ENCODE assay signal across 14 cellular contexts in the genomic region with DNA sequence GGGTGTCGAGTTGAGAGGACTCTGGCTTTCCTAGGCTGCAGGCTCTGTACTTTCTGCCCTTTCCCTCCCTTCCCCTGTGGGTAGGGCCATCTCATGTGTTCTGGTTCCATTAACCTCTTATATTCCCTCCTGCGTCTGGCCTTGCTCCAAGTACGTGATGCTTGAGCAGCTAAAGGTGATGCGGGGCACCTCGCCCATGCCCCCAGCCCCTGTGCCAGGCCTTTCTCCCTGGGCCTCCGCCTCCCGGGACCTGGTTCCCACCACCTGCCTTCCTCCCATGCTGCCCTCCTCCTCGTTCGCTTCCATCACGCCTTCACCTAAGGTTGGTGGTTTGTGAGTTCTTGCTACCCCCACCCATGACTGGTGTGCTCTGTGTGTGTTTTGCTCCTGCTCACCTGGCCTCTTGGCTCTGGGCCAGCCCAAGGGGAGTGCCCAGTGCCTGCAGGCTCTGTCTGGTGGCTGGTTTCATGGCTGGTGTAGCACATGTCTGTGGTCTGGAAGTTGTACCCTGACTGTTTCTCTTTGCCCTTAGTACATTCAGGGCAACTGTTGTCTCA. TPM values are rescaled to one million over a fixed set of nuclear protein-coding genes. Genes with fewer than 3 reads are reported as not detected.
DNase-seq lines count a peak whose midpoint lies in the region; ATAC-seq, FAIRE-seq and TF ChIP-seq lines count a peak whose summit lies in the region.
"Had no signal": no experiment of that assay in that cellular context is flagged by ENCODE, and none has a peak within 500 bp of the region (broad histone marks: within the 10 kb centered on the region; RNA-seq: fewer than 3 reads in every experiment).

No MANE protein-coding gene starts in this region.

- peak overlapping the region; percentile 36 to 95 (median 88) for H3K27ac Mint-ChIP-seq in nephron
- H3K27ac Mint-ChIP-seq: CD8-positive, alpha-beta memory T cell; natural killer cell treated with Interleukin-12 subunit alpha and Interleukin-12 subunit beta and Interleukin-15 and Interleukin-18, amount 100 ng/mL, for 72 hours had no signal

- no TSS peak for BruUV-seq in A673 (replicated peaks; lab: Mats Ljungman, UMichigan)

- peaks cover 10% of the 10 kb centered on the region for H3K4me1 Mint-ChIP-seq in nephron
- H3K4me1 Mint-ChIP-seq: CD8-positive, alpha-beta memory T cell had no signal

- H3K9me3 ChIP-seq in DND-41 (ENCODE audit: insufficient read depth, low read length, severe bottlenecking) (no peaks in the 10 kb centered on the region), A673 (ENCODE audit: low read depth, low read length, poor library complexity, severe bottlenecking) (no peaks in the 10 kb centered on the region)
- H3K9me3 ChIP-seq: ascending aorta had no signal

- no peaks in the 10 kb centered on the region; the same call in 1 of the 2 replicates for H4K20me1 ChIP-seq in DND-41 (ENCODE audit: insufficient read depth, low read length)

- FAIRE-seq in urothelium cell line (lab: Jason Lieb, UNC): no peak
- FAIRE-seq: GM12892 had no signal

- no peaks in the 10 kb centered on the region for H3K9me3 Mint-ChIP-seq in nephron
- H3K9me3 Mint-ChIP-seq: CD8-positive, alpha-beta memory T cell; natural killer cell treated with Interleukin-12 subunit alpha and Interleukin-12 subunit beta and Interleukin-15 and Interleukin-18, amount 100 ng/mL, for 72 hours had no signal

- CTCF ChIA-PET in A673 (lab: Charles Lee): no interaction called here

- H2AFZ ChIP-seq in DND-41 (ENCODE audit: low read depth, low read length): no peak overlapping the region

- no peak overlapping the region for H3K4me2 ChIP-seq in DND-41 (ENCODE audit: insufficient read depth, low read length)

- H3K4me1 ChIP-seq in DND-41 (ENCODE audit: insufficient read depth, low read length) (no peaks in the 10 kb centered on the region), A673 (ENCODE audit: insufficient read depth, low read length, poor library complexity, severe bottlenecking) (no peaks in the 10 kb centered on the region)

- POLR2A ChIA-PET in A673 (lab: Charles Lee; ENCODE audit: low non-redundant PET): no interaction called here

- TF ChIP-seq CTCF in DND-41 (IDR thresholded peaks at IDR 0.05; ENCODE audit: borderline replicate concordance, extremely low read depth, low read length, poor library complexity, severe bottlenecking): no peak
- no peak for TF ChIP-seq CTCF in nephron (IDR thresholded peaks at IDR 0.05; ENCODE audit: unreplicated experiment in 3 of 3)
- no peak for TF ChIP-seq CTCF in A673 (conservative IDR thresholded peaks at IDR 0.05; ENCODE audit: low read depth, low read length)

- H3K27me3 ChIP-seq in DND-41 (ENCODE audit: insufficient read depth, low read length, poor library complexity) (no peaks in the 10 kb centered on the region), A673 (replicated peaks; ENCODE audit: insufficient read depth, low read depth, low read length, poor library complexity) (no peaks in the 10 kb centered on the region)
- H3K27me3 ChIP-seq: ascending aorta had no signal

- peaks cover 54% of the 10 kb centered on the region for H3K36me3 Mint-ChIP-seq in nephron (ENCODE audit: low read depth)
- H3K36me3 Mint-ChIP-seq: CD8-positive, alpha-beta memory T cell; natural killer cell treated with Interleukin-12 subunit alpha and Interleukin-12 subunit beta and Interleukin-15 and Interleukin-18, amount 100 ng/mL, for 72 hours had no signal

- H3K79me2 ChIP-seq in DND-41 (ENCODE audit: insufficient read depth, low read length): no peaks in the 10 kb centered on the region

- H3K4me3 Mint-ChIP-seq in nephron: no peak overlapping the region
- H3K4me3 Mint-ChIP-seq: CD8-positive, alpha-beta memory T cell; natural killer cell treated with Interleukin-12 subunit alpha and Interleukin-12 subunit beta and Interleukin-15 and Interleukin-18, amount 100 ng/mL, for 72 hours had no signal

- H3K36me3 ChIP-seq in DND-41 (ENCODE audit: insufficient read depth, low read length) (no peaks in the 10 kb centered on the region), A673 (ENCODE audit: insufficient read depth, low read length, poor library complexity, severe bottlenecking) (peaks cover 6% of the 10 kb centered on the region)

- no peak overlapping the region for H3K27ac ChIP-seq in DND-41 (ENCODE audit: low read length)
- no peak overlapping the region for H3K27ac ChIP-seq in A673 (ENCODE audit: low read depth, low read length, poor library complexity, severe bottlenecking)

- ATAC-seq in DND-41 (ENCODE audit: insufficient read depth, low read depth): peak; percentile 40; the same call in 1 of the 3 replicates
- ATAC-seq in GM19397 (IDR thresholded peaks at IDR 0.05; ENCODE audit: unreplicated experiment): no peak
- no peak for ATAC-seq in GM21423 (IDR thresholded peaks at IDR 0.05; ENCODE audit: unreplicated experiment)
- ATAC-seq: natural killer cell treated with Interleukin-12 subunit alpha and Interleukin-12 subunit beta and Interleukin-15 and Interleukin-18, amount 100 ng/mL, for 72 hours had no signal

- DNase-seq in DND-41 (no peak), NCI-H2081 treated with DMSO at 0.1 percent for 48 hours (lab: John Stamatoyannopoulos, UW) (peak; percentile 67), SW480 (ENCODE audit: low spot score) (peak; percentile 73), urothelium cell line (ENCODE audit: low spot score) (no peak), A673 (ENCODE audit: low spot score) (no peak)
- DNase-seq: CD8-positive, alpha-beta memory T cell; stimulated activated CD8-positive, alpha-beta memory T cell treated with anti-CD3 and anti-CD28 coated beads, Interleukin-4, amount 100 ng/mL, for 48 hours had no signal

- no peak overlapping the region for H3K4me3 ChIP-seq in DND-41 (ENCODE audit: low read depth in 1 of 2, low read length in 2 of 2)
- H3K4me3 ChIP-seq in A673 (ENCODE audit: low read depth, low read length, poor library complexity, severe bottlenecking): no peak overlapping the region
- H3K4me3 ChIP-seq: ascending aorta had no signal

- no peaks in the 10 kb centered on the region for H3K27me3 Mint-ChIP-seq in nephron (ENCODE audit: low read depth)
- H3K27me3 Mint-ChIP-seq: natural killer cell treated with Interleukin-12 subunit alpha and Interleukin-12 subunit beta and Interleukin-15 and Interleukin-18, amount 100 ng/mL, for 72 hours had no signal

- intact Hi-C loops in A673 (cut with micrococcal nuclease; ENCODE audit: unreplicated experiment): no loop called here

- H3K9ac ChIP-seq in DND-41 (ENCODE audit: low read depth, low read length): no peak overlapping the region

RNA-seq across cellular contexts. Expression of gene PHLDB1, which starts 34.1 kb away (rescaled TPM):
- 48.7 and 58.7 TPM in 2 replicates for total RNA-seq in A673 (2021)

RNA-seq across cellular contexts. Expression of gene TREH, which starts 37.9 kb away (rescaled TPM):
- total RNA-seq in A673 (2021): not detected in 2 replicates
- total RNA-seq: ascending aorta; CD8-positive, alpha-beta memory T cell; epithelial cell of proximal tubule; natural killer cell treated with Interleukin-12 subunit alpha and Interleukin-12 subunit beta and Interleukin-15 and Interleukin-18, amount 100 ng/mL, for 72 hours had no signal

Comparison
In these comparisons a context has a peak if more than half of its experiments do, and no peak if none do; other contexts are left out.
1. DNase-seq: peak in NCI-H2081 treated with DMSO at 0.1 percent for 48 hours (single experiment) and SW480 (single experiment); none in DND-41 (single experiment), urothelium cell line (single experiment) and A673 (single experiment).